Comparison of ENCODE assay signal across 9 cellular contexts in the genomic region with DNA sequence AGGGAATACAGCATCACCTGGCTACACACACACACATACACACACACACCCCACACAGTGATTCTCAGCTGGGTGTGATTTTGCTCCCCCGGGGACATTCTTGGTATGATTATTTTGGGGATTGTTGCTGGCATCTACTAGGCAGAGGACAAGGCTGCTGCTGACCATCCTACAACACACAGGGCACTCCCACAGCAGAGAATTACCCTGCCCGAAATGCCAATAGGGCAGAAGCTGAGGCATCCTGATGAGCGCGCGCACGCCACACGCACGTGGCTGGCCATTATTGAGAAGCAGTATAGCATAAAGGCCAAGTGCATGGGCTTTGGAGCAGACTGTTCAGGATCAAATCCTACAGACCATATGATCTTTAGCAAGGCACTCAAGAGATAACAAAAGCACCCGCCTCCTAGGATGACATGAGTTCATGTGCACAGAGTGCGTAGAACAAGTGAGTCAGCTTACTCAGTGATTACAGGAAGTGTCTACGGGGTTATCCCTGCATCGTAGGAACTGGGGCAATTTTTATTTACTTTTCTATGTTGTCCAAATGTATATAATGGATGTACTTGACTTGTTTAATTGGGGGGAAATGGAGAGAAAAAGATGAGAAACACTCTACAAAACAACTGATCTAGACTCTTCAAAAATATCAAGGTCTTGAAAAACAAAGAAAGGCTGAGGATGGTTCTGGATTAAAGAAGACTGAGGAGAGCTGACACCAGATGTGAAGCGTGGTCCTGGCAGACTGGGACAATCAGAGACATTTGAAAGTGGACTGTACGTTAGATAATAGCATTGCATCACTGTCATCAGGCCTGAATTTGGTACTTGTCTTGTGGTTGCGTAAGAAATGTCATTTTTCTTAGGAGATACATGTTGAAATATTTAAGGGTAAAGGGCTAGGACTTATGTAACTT. TPM values are rescaled to one million over a fixed set of nuclear protein-coding genes. Genes with fewer than 3 reads are reported as not detected.
DNase-seq lines count a peak whose midpoint lies in the region; ATAC-seq and TF ChIP-seq lines count a peak whose summit lies in the region.
"Had no signal": no experiment of that assay in that cellular context is flagged by ENCODE, and none has a peak within 500 bp of the region (broad histone marks: within the 10 kb centered on the region; RNA-seq: fewer than 3 reads in every experiment).

No MANE protein-coding gene starts in this region.

- no peak overlapping the region for H3K27ac ChIP-seq in CD8-positive, alpha-beta T cell (ENCODE audit: low read depth, low read length)

- TF ChIP-seq CTCF in CD8-positive, alpha-beta T cell (IDR thresholded peaks at IDR 0.05), result no peak

- no peak overlapping the region for H3K4me3 ChIP-seq in CD8-positive, alpha-beta T cell (ENCODE audit: low read depth, low read length)
- no peak overlapping the region for H3K4me3 ChIP-seq in HAP-1

- peak in 1 of 7 experiments; percentile 55 for DNase-seq in CD8-positive, alpha-beta T cell
- DNase-seq in NCI-H2227 (lab: John Stamatoyannopoulos, UW; ENCODE audit: unreplicated experiment) (peak; percentile 26), memory B cell (ENCODE audit: low spot score in 2 of 2) (no peak), DMS 273 (lab: John Stamatoyannopoulos, UW; ENCODE audit: unreplicated experiment) (no peak), HAP-1 (ENCODE audit: low spot score in 2 of 2) (no peak), posterior cingulate gyrus (no peak)
- DNase-seq: NCI-H526 had no signal

- no peaks in the 10 kb centered on the region for H3K27me3 ChIP-seq in CD8-positive, alpha-beta T cell (ENCODE audit: insufficient read depth, low read length)
- H3K27me3 ChIP-seq in HAP-1 (ENCODE audit: low read depth), result no peaks in the 10 kb centered on the region

- peak; percentile 75 for ATAC-seq in CD8-positive, alpha-beta T cell
- ATAC-seq in memory B cell (ENCODE audit: low read depth) (no peak), HG03095 (IDR thresholded peaks at IDR 0.05; ENCODE audit: unreplicated experiment) (no peak)

- no peaks in the 10 kb centered on the region for H3K36me3 Mint-ChIP-seq in CD8-positive, alpha-beta T cell
- H3K36me3 Mint-ChIP-seq in activated naive CD4-positive, alpha-beta T cell treated with anti-CD3 and anti-CD28 coated beads, Interleukin-2, amount 50 U/mL, for 24 hours, result no peaks in the 10 kb centered on the region
- H3K36me3 Mint-ChIP-seq in memory B cell, result no peaks in the 10 kb centered on the region

- in situ Hi-C loops in HAP-1 (cut with MboI; ENCODE audit: low sequenced_read_pairs), result no loop called here

- intact Hi-C loops in CD8-positive, alpha-beta T cell (cut with DNase I, micrococcal nuclease), result no loop called here
- intact Hi-C loops in posterior cingulate gyrus (cut with DNase I), result no loop called here

- POLR2A ChIA-PET in CD8-positive, alpha-beta T cell (lab: Charles Lee), result interaction anchor here (1.1 to 27.7 kb wide), 3 partner anchors 8 to 31 kb away, joined by 4 to 810 read pairs (median 14); a partner anchor contains a TSS

- H3K27me3 Mint-ChIP-seq in CD8-positive, alpha-beta T cell (ENCODE audit: low read depth), result no peaks in the 10 kb centered on the region
- H3K27me3 Mint-ChIP-seq in activated naive CD4-positive, alpha-beta T cell treated with anti-CD3 and anti-CD28 coated beads, Interleukin-2, amount 50 U/mL, for 24 hours, result no peaks in the 10 kb centered on the region
- no peaks in the 10 kb centered on the region for H3K27me3 Mint-ChIP-seq in memory B cell

- peaks cover 44% of the 10 kb centered on the region for H3K4me1 Mint-ChIP-seq in CD8-positive, alpha-beta T cell (ENCODE audit: low read depth)
- peaks cover 43% of the 10 kb centered on the region for H3K4me1 Mint-ChIP-seq in activated naive CD4-positive, alpha-beta T cell treated with anti-CD3 and anti-CD28 coated beads, Interleukin-2, amount 50 U/mL, for 24 hours
- peaks cover 15% of the 10 kb centered on the region for H3K4me1 Mint-ChIP-seq in memory B cell

- H3K9me3 Mint-ChIP-seq in CD8-positive, alpha-beta T cell, result no peaks in the 10 kb centered on the region
- no peaks in the 10 kb centered on the region for H3K9me3 Mint-ChIP-seq in activated naive CD4-positive, alpha-beta T cell treated with anti-CD3 and anti-CD28 coated beads, Interleukin-2, amount 50 U/mL, for 24 hours
- H3K9me3 Mint-ChIP-seq in memory B cell, result no peaks in the 10 kb centered on the region

- no peaks in the 10 kb centered on the region for H3K36me3 ChIP-seq in CD8-positive, alpha-beta T cell (ENCODE audit: insufficient read depth, low read length)
- H3K36me3 ChIP-seq in HAP-1 (replicated peaks), result no peaks in the 10 kb centered on the region

- H3K4me1 ChIP-seq in CD8-positive, alpha-beta T cell (ENCODE audit: insufficient read depth, low read length), result peaks cover 33% of the 10 kb centered on the region
- peaks cover 13% of the 10 kb centered on the region for H3K4me1 ChIP-seq in HAP-1

- CTCF ChIA-PET in CD8-positive, alpha-beta T cell (lab: Charles Lee), result interaction anchor here (0.9 to 30.0 kb wide), 7 partner anchors 9 to 118 kb away, joined by 3 to 1398 read pairs (median 4); a partner anchor contains a TSS

- H3K27ac Mint-ChIP-seq in CD8-positive, alpha-beta T cell, result peak overlapping the region; percentile 82
- H3K27ac Mint-ChIP-seq in activated naive CD4-positive, alpha-beta T cell treated with anti-CD3 and anti-CD28 coated beads, Interleukin-2, amount 50 U/mL, for 24 hours, result peak overlapping the region; percentile 85
- peak overlapping the region; percentile 3 for H3K27ac Mint-ChIP-seq in memory B cell

- no peaks in the 10 kb centered on the region for H3K9me3 ChIP-seq in CD8-positive, alpha-beta T cell (ENCODE audit: low read length)
- no peaks in the 10 kb centered on the region for H3K9me3 ChIP-seq in HAP-1

- H3K4me3 Mint-ChIP-seq in CD8-positive, alpha-beta T cell, result no peak overlapping the region
- peak overlapping the region; percentile 48 for H3K4me3 Mint-ChIP-seq in activated naive CD4-positive, alpha-beta T cell treated with anti-CD3 and anti-CD28 coated beads, Interleukin-2, amount 50 U/mL, for 24 hours
- no peak overlapping the region for H3K4me3 Mint-ChIP-seq in memory B cell

RNA-seq across cellular contexts. Expression of a gene that starts 7.2 kb away (rescaled TPM):
- 100 to 1,000 TPM; 187 to 212 TPM for total RNA-seq in CD8-positive, alpha-beta T cell

RNA-seq across cellular contexts. Expression of a gene that starts 31.4 kb away (rescaled TPM):
- total RNA-seq in CD8-positive, alpha-beta T cell, result 100 to 1,000 TPM; 285 to 311 TPM

RNA-seq across cellular contexts. Expression of a gene that starts 38.9 kb away (rescaled TPM):
- total RNA-seq in CD8-positive, alpha-beta T cell, result 10 to 100 TPM; 14.8 to 18.0 TPM

RNA-seq across cellular contexts. Expression of a gene that starts 41.2 kb away (rescaled TPM):
- total RNA-seq in CD8-positive, alpha-beta T cell, result 1 to 10 TPM; 6.5 to 7.9 TPM

RNA-seq across cellular contexts. Expression of a gene that starts 50.1 kb away (rescaled TPM):
- not detected for total RNA-seq in CD8-positive, alpha-beta T cell

Comparison
In these comparisons a context has a peak if more than half of its experiments do, and no peak if none do; other contexts are left out.
1. H3K27ac Mint-ChIP-seq: peak in every context shown above with its lines; median percentile 85 in activated naive CD4-positive, alpha-beta T cell treated with anti-CD3 and anti-CD28 coated beads, Interleukin-2, amount 50 U/mL, for 24 hours; 82 in CD8-positive, alpha-beta T cell; 3 in memory B cell.